In the genomic region with DNA sequence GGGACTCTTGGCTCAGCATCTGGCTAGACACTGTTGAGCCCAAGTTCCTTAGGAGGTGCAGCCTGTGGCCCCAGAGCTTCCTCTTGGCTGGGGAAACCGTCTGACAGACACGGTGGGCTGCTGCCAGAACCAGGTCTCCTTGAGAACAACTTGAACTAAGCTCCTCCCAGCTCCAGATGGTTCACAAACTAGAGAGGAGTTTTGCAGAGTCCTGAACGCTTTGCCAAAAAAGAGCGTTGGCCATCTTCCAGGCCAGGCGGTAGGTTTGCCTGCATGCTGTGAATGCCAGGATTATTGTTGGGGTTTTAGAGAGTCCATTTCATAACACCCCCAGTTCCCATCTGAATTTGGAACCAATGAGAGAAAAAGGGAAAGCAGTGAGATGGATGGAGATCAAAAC, we compare ENCODE assay signal across 23 cellular contexts.
DNase-seq lines count a peak whose midpoint lies in the region; ATAC-seq and TF ChIP-seq lines count a peak whose summit lies in the region.
"Had no signal": no experiment of that assay in that cellular context is flagged by ENCODE, and none has a peak within 500 bp of the region (broad histone marks: within the 10 kb centered on the region; RNA-seq: fewer than 3 reads in every experiment).

No MANE protein-coding gene starts in this region.

- H3K4me3 ChIP-seq in right lobe of liver = no peak overlapping the region
- H3K4me3 ChIP-seq: cardiac muscle cell, skin epidermis, suprapubic skin had no signal

- no peak for TF ChIP-seq CTCF in right lobe of liver (IDR thresholded peaks at IDR 0.05)

- no peak for ATAC-seq in stimulated activated naive B cell treated with anti-CD40 and anti-IgM and Interleukin-4, amounts not matched to agents 10 μg/mL and 1 μg/mL and 100 μg/mL, for 72 hours (replicated peaks)
- no peak for ATAC-seq in right lobe of liver
- ATAC-seq in HG02970 (IDR thresholded peaks at IDR 0.05; ENCODE audit: low FRiP score, unreplicated experiment) = no peak
- ATAC-seq: activated T-cell treated with anti-CD3 and anti-CD28 coated beads, Interleukin-2, amount 50 U/mL, for 4 hours; PC-3 had no signal

- H3K4me1 Mint-ChIP-seq in stimulated activated naive B cell treated with anti-CD40 and anti-IgM and Interleukin-4, amounts not matched to agents 10 μg/mL and 1 μg/mL and 100 μg/mL, for 72 hours = peaks cover 0 to 2% of the 10 kb centered on the region in 2 donors

- H3K9me3 Mint-ChIP-seq in stimulated activated naive B cell treated with anti-CD40 and anti-IgM and Interleukin-4, amounts not matched to agents 10 μg/mL and 1 μg/mL and 100 μg/mL, for 72 hours = peaks cover 5 to 6% of the 10 kb centered on the region in 2 donors
- H3K9me3 Mint-ChIP-seq: activated T-cell treated with anti-CD3 and anti-CD28 coated beads, Interleukin-2, amount 50 U/mL, for 4 hours; dendritic cell treated with granulocyte-macrophage colony-stimulating factor and Interleukin-4, amounts not matched to agents 40 ng/mL and 50 ng/mL, for 4 days had no signal

- no peak overlapping the region for H3K27ac ChIP-seq in right lobe of liver
- H3K27ac ChIP-seq: cardiac muscle cell, skin epidermis, suprapubic skin had no signal

- no peaks in the 10 kb centered on the region for H3K4me1 ChIP-seq in right lobe of liver
- H3K4me1 ChIP-seq: suprapubic skin had no signal

- H3K27me3 Mint-ChIP-seq in stimulated activated naive B cell treated with anti-CD40 and anti-IgM and Interleukin-4, amounts not matched to agents 10 μg/mL and 1 μg/mL and 100 μg/mL, for 72 hours = peaks cover 35 to 39% of the 10 kb centered on the region in 2 donors

- H3K9me3 ChIP-seq in right lobe of liver = no peaks in the 10 kb centered on the region
- H3K9me3 ChIP-seq: suprapubic skin had no signal

- H3K36me3 Mint-ChIP-seq in stimulated activated naive B cell treated with anti-CD40 and anti-IgM and Interleukin-4, amounts not matched to agents 10 μg/mL and 1 μg/mL and 100 μg/mL, for 72 hours = no peaks in the 10 kb centered on the region

- no peaks in the 10 kb centered on the region for H3K36me3 ChIP-seq in right lobe of liver
- H3K36me3 ChIP-seq: cardiac muscle cell, suprapubic skin had no signal

- 10% methylated on average over 5 of the region's 5 CpGs for WGBS in right lobe of liver (ENCODE audit: insufficient coverage, low coverage, low lambda C conversion rate, missing lambda C conversion rate)

- no peaks in the 10 kb centered on the region for H3K27me3 ChIP-seq in right lobe of liver
- H3K27me3 ChIP-seq: cardiac muscle cell, suprapubic skin had no signal

- no peak for TF ChIP-seq POLR2A in right lobe of liver (IDR thresholded peaks at IDR 0.05)

- DNase-seq in DMS 273 (lab: John Stamatoyannopoulos, UW; ENCODE audit: unreplicated experiment) = peak; percentile 98
- DNase-seq in NCI-H1694 (lab: John Stamatoyannopoulos, UW) = peak; percentile 37
- DNase-seq in cerebellar cortex (ENCODE audit: low spot score) = peak; percentile 18
- peak; percentile 59 for DNase-seq in occipital lobe (lab: John Stamatoyannopoulos, UW)
- no peak for DNase-seq in NCI-H1105 (lab: John Stamatoyannopoulos, UW)
- DNase-seq in stimulated activated naive B cell treated with anti-CD40 and anti-IgM and Interleukin-4, amounts not matched to agents 10 μg/mL and 1 μg/mL and 100 μg/mL, for 72 hours = no peak
- no peak for DNase-seq in right lobe of liver
- DNase-seq: activated CD4-positive, alpha-beta T cell treated with anti-CD3 and anti-CD28 coated beads for 4 hours; activated naive CD4-positive, alpha-beta T cell; activated T-cell treated with anti-CD3 and anti-CD28 coated beads, Interleukin-2, amount 50 U/mL, for 4 hours; amniotic stem cell; head of caudate nucleus; NCI-H1092 treated with DMSO at 0.1 percent for 48 hours; NCI-H2107; NCI-H774; PC-3; stimulated activated CD4-positive, alpha-beta T cell treated with anti-CD3 and anti-CD28 coated beads, Interleukin-1b, Interleukin-23, amount 100 ng/mL, for 48 hours had no signal

- intact Hi-C loops in right lobe of liver (cut with DNase I) = no loop called here

- no peak overlapping the region for H3K4me3 Mint-ChIP-seq in stimulated activated naive B cell treated with anti-CD40 and anti-IgM and Interleukin-4, amounts not matched to agents 10 μg/mL and 1 μg/mL and 100 μg/mL, for 72 hours
- H3K4me3 Mint-ChIP-seq: activated T-cell treated with anti-CD3 and anti-CD28 coated beads, Interleukin-2, amount 50 U/mL, for 4 hours; dendritic cell treated with granulocyte-macrophage colony-stimulating factor and Interleukin-4, amounts not matched to agents 40 ng/mL and 50 ng/mL, for 4 days had no signal

- no peak overlapping the region for H3K27ac Mint-ChIP-seq in stimulated activated naive B cell treated with anti-CD40 and anti-IgM and Interleukin-4, amounts not matched to agents 10 μg/mL and 1 μg/mL and 100 μg/mL, for 72 hours
- H3K27ac Mint-ChIP-seq: dendritic cell treated with granulocyte-macrophage colony-stimulating factor and Interleukin-4, amounts not matched to agents 40 ng/mL and 50 ng/mL, for 4 days; progenitor cell of endocrine pancreas had no signal

Comparison
In these comparisons a context has a peak if more than half of its experiments do, and no peak if none do; other contexts are left out.
1. DNase-seq: peak in DMS 273 (single experiment), NCI-H1694 (single experiment), cerebellar cortex (single experiment) and occipital lobe (single experiment); none in NCI-H1105 (single experiment), stimulated activated naive B cell treated with anti-CD40 and anti-IgM and Interleukin-4, amounts not matched to agents 10 μg/mL and 1 μg/mL and 100 μg/mL, for 72 hours (single experiment) and right lobe of liver (0 of 3).